14 cellular contexts compared by ENCODE assay signal in genomic region chrY:2887955-2888354, GRCh38. TPM values are rescaled to one million over a fixed set of nuclear protein-coding genes. Genes with fewer than 3 reads are reported as not detected.
DNase-seq lines count a peak whose midpoint lies in the region; ATAC-seq, FAIRE-seq and TF ChIP-seq lines count a peak whose summit lies in the region.
"Had no signal": no experiment of that assay in that cellular context is flagged by ENCODE, and none has a peak within 500 bp of the region (broad histone marks: within the 10 kb centered on the region; RNA-seq: fewer than 3 reads in every experiment).

No MANE protein-coding gene starts in this region.

- POLR2A ChIA-PET in CD8-positive, alpha-beta T cell (lab: Charles Lee): no interaction called here

- no peak overlapping the region for H2BK5ac ChIP-seq in mesenchymal stem cell (ENCODE audit: low read depth, low read length, poor library complexity, severe bottlenecking)

- no peak for TF ChIP-seq CTCF in CD8-positive, alpha-beta T cell (IDR thresholded peaks at IDR 0.05)
- TF ChIP-seq CTCF in testis (IDR thresholded peaks at IDR 0.05): no peak

- H3K4me1 ChIP-seq in mesenchymal stem cell (ENCODE audit: control insufficient read depth, insufficient read depth, low read depth, low read length): no peaks in the 10 kb centered on the region
- no peaks in the 10 kb centered on the region for H3K4me1 ChIP-seq in CD8-positive, alpha-beta T cell (ENCODE audit: insufficient read depth, low read length)
- H3K4me1 ChIP-seq in testis: no peaks in the 10 kb centered on the region
- H3K4me1 ChIP-seq: lower lobe of right lung had no signal

- peaks cover 12% of the 10 kb centered on the region for H3K36me3 Mint-ChIP-seq in T-helper 2 cell treated with Interferon-gamma antibody and Interleukin-4, amounts not matched to agents 5 μg/mL and 100 μg/mL, for 36 hours (ENCODE audit: low read depth)
- H3K36me3 Mint-ChIP-seq in CD8-positive, alpha-beta T cell: no peaks in the 10 kb centered on the region

- H2BK12ac ChIP-seq in mesenchymal stem cell (ENCODE audit: low read length in 2 of 2): peak overlapping the region in 1 of 2 experiments; percentile 54

- H3K4me1 Mint-ChIP-seq in T-helper 2 cell treated with Interferon-gamma antibody and Interleukin-4, amounts not matched to agents 5 μg/mL and 100 μg/mL, for 36 hours (ENCODE audit: low read depth): peaks cover 25% of the 10 kb centered on the region
- peaks cover 8% of the 10 kb centered on the region for H3K4me1 Mint-ChIP-seq in CD8-positive, alpha-beta T cell (ENCODE audit: low read depth)

- H3K9me3 ChIP-seq in mesenchymal stem cell (ENCODE audit: control insufficient read depth, low read length) (no peaks in the 10 kb centered on the region), testis (no peaks in the 10 kb centered on the region)
- no peaks in the 10 kb centered on the region for H3K9me3 ChIP-seq in CD8-positive, alpha-beta T cell (ENCODE audit: low read length)
- H3K9me3 ChIP-seq: lower lobe of right lung had no signal

- no peak overlapping the region for H3K4me2 ChIP-seq in mesenchymal stem cell (ENCODE audit: low read length, poor library complexity, severe bottlenecking)

- H3K27ac ChIP-seq in mesenchymal stem cell (ENCODE audit: low read length, poor library complexity, severe bottlenecking) (peak overlapping the region; percentile 94), testis (no peak overlapping the region)
- H3K27ac ChIP-seq in CD8-positive, alpha-beta T cell (ENCODE audit: low read depth, low read length): no peak overlapping the region
- H3K27ac ChIP-seq: lower lobe of right lung, skin epidermis had no signal

- CTCF ChIA-PET in CD8-positive, alpha-beta T cell (lab: Charles Lee): no interaction called here

- H3K27ac Mint-ChIP-seq in T-helper 2 cell treated with Interferon-gamma antibody and Interleukin-4, amounts not matched to agents 5 μg/mL and 100 μg/mL, for 36 hours: peak overlapping the region; percentile 85
- H3K27ac Mint-ChIP-seq in CD8-positive, alpha-beta T cell: no peak overlapping the region

- WGBS in mesenchymal stem cell: 23% methylated on average over 2 of the region's 3 CpGs
- WGBS in testis, 2 donors: 57 to 67% methylated on average over 3 of the region's 3 CpGs

- peak overlapping the region in 1 of 2 experiments; percentile 70 for H3K18ac ChIP-seq in mesenchymal stem cell (ENCODE audit: low read depth in 1 of 2, low read length in 2 of 2)

- no peak overlapping the region for H2BK120ac ChIP-seq in mesenchymal stem cell (ENCODE audit: low read depth, low read length)

- H3K27me3 ChIP-seq in mesenchymal stem cell (ENCODE audit: control insufficient read depth in 1 of 2, insufficient read depth in 1 of 2, low read length in 2 of 2) (no peaks in the 10 kb centered on the region), testis (no peaks in the 10 kb centered on the region)
- H3K27me3 ChIP-seq in CD8-positive, alpha-beta T cell (ENCODE audit: insufficient read depth, low read length): no peaks in the 10 kb centered on the region

- no peak overlapping the region for H3K4me3 ChIP-seq in mesenchymal stem cell (ENCODE audit: insufficient read depth in 1 of 2, low read depth in 1 of 2, low read length in 2 of 2)
- no peak overlapping the region for H3K4me3 ChIP-seq in CD8-positive, alpha-beta T cell (ENCODE audit: low read depth, low read length)
- H3K4me3 ChIP-seq in testis: no peak overlapping the region
- H3K4me3 ChIP-seq: lower lobe of right lung, skin epidermis had no signal

- no peak overlapping the region for H3K23ac ChIP-seq in mesenchymal stem cell (ENCODE audit: low read length in 2 of 2)

- TF ChIP-seq POLR2A in testis (IDR thresholded peaks at IDR 0.05): no peak

- intact Hi-C loops in CD8-positive, alpha-beta T cell (cut with DNase I, micrococcal nuclease): no loop called here
- intact Hi-C loops in testis (cut with DNase I; ENCODE audit: low total_unique reads): no loop called here

- DNase-seq in activated CD4-positive, CD25-positive, alpha-beta regulatory T cell (lab: John Stamatoyannopoulos, UW): no peak
- DNase-seq in T-helper 2 cell treated with Interferon-gamma antibody and Interleukin-4, amounts not matched to agents 5 μg/mL and 100 μg/mL, for 36 hours (ENCODE audit: low spot score): peak; percentile 29
- DNase-seq in mesenchymal stem cell: peak; percentile 74
- no peak for DNase-seq in CD8-positive, alpha-beta T cell
- DNase-seq in testis: no peak
- DNase-seq in HTR-8/SVneo (ENCODE audit: insufficient read length, low spot score): no peak
- DNase-seq: activated T-cell treated with anti-CD3 and anti-CD28 coated beads for 4 hours, lower lobe of right lung, NCI-H1436 had no signal

- no peak overlapping the region for H2BK15ac ChIP-seq in mesenchymal stem cell (ENCODE audit: low read depth, poor library complexity, severe bottlenecking)

- peak overlapping the region; percentile 36 for H2AK5ac ChIP-seq in mesenchymal stem cell (ENCODE audit: low read length, severe bottlenecking)

- ATAC-seq in activated CD4-positive, CD25-positive, alpha-beta regulatory T cell treated with anti-CD3 and anti-CD28 coated beads, Interleukin-2, amount 50 U/mL, for 24 hours: peak; percentile 92 to 98
- peak; percentile 88 for ATAC-seq in HG02884 (IDR thresholded peaks at IDR 0.05; ENCODE audit: unreplicated experiment)
- no peak for ATAC-seq in CD8-positive, alpha-beta T cell
- ATAC-seq: lower lobe of right lung, Right ventricle myocardium inferior had no signal

- H3K27me3 Mint-ChIP-seq in T-helper 2 cell treated with Interferon-gamma antibody and Interleukin-4, amounts not matched to agents 5 μg/mL and 100 μg/mL, for 36 hours (ENCODE audit: low read depth): no peaks in the 10 kb centered on the region
- no peaks in the 10 kb centered on the region for H3K27me3 Mint-ChIP-seq in CD8-positive, alpha-beta T cell (ENCODE audit: low read depth)

- no peak overlapping the region for H4K91ac ChIP-seq in mesenchymal stem cell (ENCODE audit: low read length)

- no peak overlapping the region for H2AFZ ChIP-seq in mesenchymal stem cell (ENCODE audit: low read depth, low read length)

- H3K79me1 ChIP-seq in mesenchymal stem cell (replicated peaks; ENCODE audit: low read length, poor library complexity, severe bottlenecking): no peaks in the 10 kb centered on the region

- H3K14ac ChIP-seq in mesenchymal stem cell (ENCODE audit: low read length in 2 of 2): no peak overlapping the region

- no peak for FAIRE-seq in HTR-8/SVneo (lab: Jason Lieb, UNC)
- FAIRE-seq: A204.1 had no signal

- H3K36me3 ChIP-seq in mesenchymal stem cell (ENCODE audit: control insufficient read depth in 1 of 2, insufficient read depth in 2 of 2, low read depth in 1 of 2, low read length in 2 of 2) (no peaks in the 10 kb centered on the region), testis (ENCODE audit: low read depth, missing control alignments) (no peaks in the 10 kb centered on the region)
- H3K36me3 ChIP-seq in CD8-positive, alpha-beta T cell (ENCODE audit: insufficient read depth, low read length): no peaks in the 10 kb centered on the region
- H3K36me3 ChIP-seq: lower lobe of right lung had no signal

- peak overlapping the region in 1 of 2 experiments; percentile 26 for H3K4ac ChIP-seq in mesenchymal stem cell (ENCODE audit: low read depth in 1 of 2, low read length in 2 of 2)

- H3K4me3 Mint-ChIP-seq in T-helper 2 cell treated with Interferon-gamma antibody and Interleukin-4, amounts not matched to agents 5 μg/mL and 100 μg/mL, for 36 hours: peak overlapping the region; percentile 61
- no peak overlapping the region for H3K4me3 Mint-ChIP-seq in CD8-positive, alpha-beta T cell

- H4K8ac ChIP-seq in mesenchymal stem cell (ENCODE audit: low read length): no peak overlapping the region

- no peak overlapping the region for H3K9ac ChIP-seq in mesenchymal stem cell (ENCODE audit: low read length)

- H3K9me3 Mint-ChIP-seq in T-helper 2 cell treated with Interferon-gamma antibody and Interleukin-4, amounts not matched to agents 5 μg/mL and 100 μg/mL, for 36 hours: peaks cover 8% of the 10 kb centered on the region
- no peaks in the 10 kb centered on the region for H3K9me3 Mint-ChIP-seq in CD8-positive, alpha-beta T cell

RNA-seq across cellular contexts. Expression of gene RPS4Y1, which starts 46.6 kb away (rescaled TPM):
- polyA plus RNA-seq in mesenchymal stem cell (2013, experiment 1 of 2): 242 TPM
- polyA plus RNA-seq in mesenchymal stem cell (2013, experiment 2 of 2): 247 TPM
- total RNA-seq in CD8-positive, alpha-beta T cell: 100 to 1,000 TPM; 510 to 516 TPM
- total RNA-seq in testis: 100 to 1,000 TPM; 143 to 235 TPM
- 287 TPM for polyA plus RNA-seq in testis (ENCODE audit: insufficient read depth, low read depth, low replicate concordance)

RNA-seq across cellular contexts. Expression of gene ZFY, which starts 47.2 kb away (rescaled TPM):
- polyA plus RNA-seq in mesenchymal stem cell (2013, experiment 1 of 2): 7.8 TPM
- 8.1 TPM for polyA plus RNA-seq in mesenchymal stem cell (2013, experiment 2 of 2)
- 10 to 100 TPM; 29.3 to 31.4 TPM for total RNA-seq in CD8-positive, alpha-beta T cell
- 10 to 100 TPM; 11.3 to 13.7 TPM for total RNA-seq in testis
- polyA plus RNA-seq in testis (ENCODE audit: insufficient read depth, low read depth, low replicate concordance): 9.7 TPM

Comparison
In these comparisons a context has a peak if more than half of its experiments do, and no peak if none do; other contexts are left out.
1. DNase-seq: peak in T-helper 2 cell treated with Interferon-gamma antibody and Interleukin-4, amounts not matched to agents 5 μg/mL and 100 μg/mL, for 36 hours (single experiment) and mesenchymal stem cell (single experiment); none in activated CD4-positive, CD25-positive, alpha-beta regulatory T cell (0 of 4), CD8-positive, alpha-beta T cell (0 of 7), testis (single experiment) and HTR-8/SVneo (single experiment).